ENCODE assay signal across 1 cellular context in the genomic region with DNA sequence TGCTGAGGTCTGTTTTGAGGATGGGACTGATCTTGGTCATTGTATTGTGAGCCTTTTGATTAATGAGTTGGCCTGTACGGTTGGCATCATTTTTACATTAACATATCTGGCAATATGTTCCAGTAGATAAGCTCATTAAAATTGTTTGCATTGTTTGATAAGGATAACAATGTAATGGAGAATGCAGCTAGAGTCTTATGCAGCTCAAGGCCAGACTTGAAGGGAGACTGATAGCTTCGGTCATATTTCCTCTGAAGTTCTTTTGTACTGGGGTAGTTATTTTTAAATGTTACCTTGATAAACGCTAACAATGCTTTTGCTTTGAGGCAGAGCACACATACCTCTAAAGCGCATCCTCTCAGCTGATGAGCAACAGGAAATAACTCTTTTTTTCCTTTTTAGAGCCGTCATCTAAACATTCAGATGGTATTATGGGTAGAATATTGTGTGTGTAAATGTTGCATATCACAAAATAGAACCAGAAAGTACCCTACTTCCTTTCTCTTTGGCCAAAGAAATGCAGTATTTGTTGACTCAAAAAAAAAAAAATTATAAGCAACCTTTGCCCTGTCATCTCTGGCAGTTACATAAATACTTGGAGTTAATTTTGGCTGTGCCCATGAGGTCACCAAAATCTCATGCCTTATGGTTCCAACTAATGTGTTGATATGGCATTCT.
TF ChIP-seq lines count a peak whose summit lies in the region.

No MANE protein-coding gene starts in this region.

TF ChIP-seq in H1, 55 proteins besides CTCF, POLR2A, EP300 and RAD21:
- no peak for TF ChIP-seq EGR1 (IDR thresholded peaks at IDR 0.05; ENCODE audit: borderline replicate concordance, low read depth, low read length)
- TF ChIP-seq, protein P1, sequence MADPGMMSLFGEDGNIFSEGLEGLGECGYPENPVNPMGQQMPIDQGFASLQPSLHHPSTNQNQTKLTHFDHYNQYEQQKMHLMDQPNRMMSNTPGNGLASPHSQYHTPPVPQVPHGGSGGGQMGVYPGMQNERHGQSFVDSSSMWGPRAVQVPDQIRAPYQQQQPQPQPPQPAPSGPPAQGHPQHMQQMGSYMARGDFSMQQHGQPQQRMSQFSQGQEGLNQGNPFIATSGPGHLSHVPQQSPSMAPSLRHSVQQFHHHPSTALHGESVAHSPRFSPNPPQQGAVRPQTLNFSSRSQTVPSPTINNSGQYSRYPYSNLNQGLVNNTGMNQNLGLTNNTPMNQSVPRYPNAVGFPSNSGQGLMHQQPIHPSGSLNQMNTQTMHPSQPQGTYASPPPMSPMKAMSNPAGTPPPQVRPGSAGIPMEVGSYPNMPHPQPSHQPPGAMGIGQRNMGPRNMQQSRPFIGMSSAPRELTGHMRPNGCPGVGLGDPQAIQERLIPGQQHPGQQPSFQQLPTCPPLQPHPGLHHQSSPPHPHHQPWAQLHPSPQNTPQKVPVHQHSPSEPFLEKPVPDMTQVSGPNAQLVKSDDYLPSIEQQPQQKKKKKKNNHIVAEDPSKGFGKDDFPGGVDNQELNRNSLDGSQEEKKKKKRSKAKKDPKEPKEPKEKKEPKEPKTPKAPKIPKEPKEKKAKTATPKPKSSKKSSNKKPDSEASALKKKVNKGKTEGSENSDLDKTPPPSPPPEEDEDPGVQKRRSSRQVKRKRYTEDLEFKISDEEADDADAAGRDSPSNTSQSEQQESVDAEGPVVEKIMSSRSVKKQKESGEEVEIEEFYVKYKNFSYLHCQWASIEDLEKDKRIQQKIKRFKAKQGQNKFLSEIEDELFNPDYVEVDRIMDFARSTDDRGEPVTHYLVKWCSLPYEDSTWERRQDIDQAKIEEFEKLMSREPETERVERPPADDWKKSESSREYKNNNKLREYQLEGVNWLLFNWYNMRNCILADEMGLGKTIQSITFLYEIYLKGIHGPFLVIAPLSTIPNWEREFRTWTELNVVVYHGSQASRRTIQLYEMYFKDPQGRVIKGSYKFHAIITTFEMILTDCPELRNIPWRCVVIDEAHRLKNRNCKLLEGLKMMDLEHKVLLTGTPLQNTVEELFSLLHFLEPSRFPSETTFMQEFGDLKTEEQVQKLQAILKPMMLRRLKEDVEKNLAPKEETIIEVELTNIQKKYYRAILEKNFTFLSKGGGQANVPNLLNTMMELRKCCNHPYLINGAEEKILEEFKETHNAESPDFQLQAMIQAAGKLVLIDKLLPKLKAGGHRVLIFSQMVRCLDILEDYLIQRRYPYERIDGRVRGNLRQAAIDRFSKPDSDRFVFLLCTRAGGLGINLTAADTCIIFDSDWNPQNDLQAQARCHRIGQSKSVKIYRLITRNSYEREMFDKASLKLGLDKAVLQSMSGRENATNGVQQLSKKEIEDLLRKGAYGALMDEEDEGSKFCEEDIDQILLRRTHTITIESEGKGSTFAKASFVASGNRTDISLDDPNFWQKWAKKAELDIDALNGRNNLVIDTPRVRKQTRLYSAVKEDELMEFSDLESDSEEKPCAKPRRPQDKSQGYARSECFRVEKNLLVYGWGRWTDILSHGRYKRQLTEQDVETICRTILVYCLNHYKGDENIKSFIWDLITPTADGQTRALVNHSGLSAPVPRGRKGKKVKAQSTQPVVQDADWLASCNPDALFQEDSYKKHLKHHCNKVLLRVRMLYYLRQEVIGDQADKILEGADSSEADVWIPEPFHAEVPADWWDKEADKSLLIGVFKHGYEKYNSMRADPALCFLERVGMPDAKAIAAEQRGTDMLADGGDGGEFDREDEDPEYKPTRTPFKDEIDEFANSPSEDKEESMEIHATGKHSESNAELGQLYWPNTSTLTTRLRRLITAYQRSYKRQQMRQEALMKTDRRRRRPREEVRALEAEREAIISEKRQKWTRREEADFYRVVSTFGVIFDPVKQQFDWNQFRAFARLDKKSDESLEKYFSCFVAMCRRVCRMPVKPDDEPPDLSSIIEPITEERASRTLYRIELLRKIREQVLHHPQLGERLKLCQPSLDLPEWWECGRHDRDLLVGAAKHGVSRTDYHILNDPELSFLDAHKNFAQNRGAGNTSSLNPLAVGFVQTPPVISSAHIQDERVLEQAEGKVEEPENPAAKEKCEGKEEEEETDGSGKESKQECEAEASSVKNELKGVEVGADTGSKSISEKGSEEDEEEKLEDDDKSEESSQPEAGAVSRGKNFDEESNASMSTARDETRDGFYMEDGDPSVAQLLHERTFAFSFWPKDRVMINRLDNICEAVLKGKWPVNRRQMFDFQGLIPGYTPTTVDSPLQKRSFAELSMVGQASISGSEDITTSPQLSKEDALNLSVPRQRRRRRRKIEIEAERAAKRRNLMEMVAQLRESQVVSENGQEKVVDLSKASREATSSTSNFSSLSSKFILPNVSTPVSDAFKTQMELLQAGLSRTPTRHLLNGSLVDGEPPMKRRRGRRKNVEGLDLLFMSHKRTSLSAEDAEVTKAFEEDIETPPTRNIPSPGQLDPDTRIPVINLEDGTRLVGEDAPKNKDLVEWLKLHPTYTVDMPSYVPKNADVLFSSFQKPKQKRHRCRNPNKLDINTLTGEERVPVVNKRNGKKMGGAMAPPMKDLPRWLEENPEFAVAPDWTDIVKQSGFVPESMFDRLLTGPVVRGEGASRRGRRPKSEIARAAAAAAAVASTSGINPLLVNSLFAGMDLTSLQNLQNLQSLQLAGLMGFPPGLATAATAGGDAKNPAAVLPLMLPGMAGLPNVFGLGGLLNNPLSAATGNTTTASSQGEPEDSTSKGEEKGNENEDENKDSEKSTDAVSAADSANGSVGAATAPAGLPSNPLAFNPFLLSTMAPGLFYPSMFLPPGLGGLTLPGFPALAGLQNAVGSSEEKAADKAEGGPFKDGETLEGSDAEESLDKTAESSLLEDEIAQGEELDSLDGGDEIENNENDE (IDR thresholded peaks at IDR 0.05; ENCODE audit: insufficient replicate concordance, low read length) = no peak
- no peak for TF ChIP-seq MAFK (IDR thresholded peaks at IDR 0.05; ENCODE audit: low read depth, low read length)
- TF ChIP-seq, protein P2, sequence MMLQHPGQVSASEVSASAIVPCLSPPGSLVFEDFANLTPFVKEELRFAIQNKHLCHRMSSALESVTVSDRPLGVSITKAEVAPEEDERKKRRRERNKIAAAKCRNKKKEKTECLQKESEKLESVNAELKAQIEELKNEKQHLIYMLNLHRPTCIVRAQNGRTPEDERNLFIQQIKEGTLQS (IDR thresholded peaks at IDR 0.05; ENCODE audit: insufficient read depth, low read depth, low read length) = no peak
TF ChIP-seq in H1: peak in this region for 0.
